1 cellular context compared by ENCODE assay signal in genomic region chr12:113069149-113069548, GRCh38.
TF ChIP-seq lines count a peak whose summit lies in the region.

No MANE protein-coding gene starts in this region.

TF ChIP-seq in GM12878, 131 proteins besides CTCF, POLR2A, EP300 and RAD21 (continued from another document):
- TF ChIP-seq REST (IDR thresholded peaks at IDR 0.05; ENCODE audit: low read depth, low read length) (no peak), ZNF592 (IDR thresholded peaks at IDR 0.05) (no peak), IRF3 (IDR thresholded peaks at IDR 0.05) (no peak), RBBP5 (conservative IDR thresholded peaks at IDR 0.05) (no peak)
